ENCODE assay signal across 25 cellular contexts in the genomic region with DNA sequence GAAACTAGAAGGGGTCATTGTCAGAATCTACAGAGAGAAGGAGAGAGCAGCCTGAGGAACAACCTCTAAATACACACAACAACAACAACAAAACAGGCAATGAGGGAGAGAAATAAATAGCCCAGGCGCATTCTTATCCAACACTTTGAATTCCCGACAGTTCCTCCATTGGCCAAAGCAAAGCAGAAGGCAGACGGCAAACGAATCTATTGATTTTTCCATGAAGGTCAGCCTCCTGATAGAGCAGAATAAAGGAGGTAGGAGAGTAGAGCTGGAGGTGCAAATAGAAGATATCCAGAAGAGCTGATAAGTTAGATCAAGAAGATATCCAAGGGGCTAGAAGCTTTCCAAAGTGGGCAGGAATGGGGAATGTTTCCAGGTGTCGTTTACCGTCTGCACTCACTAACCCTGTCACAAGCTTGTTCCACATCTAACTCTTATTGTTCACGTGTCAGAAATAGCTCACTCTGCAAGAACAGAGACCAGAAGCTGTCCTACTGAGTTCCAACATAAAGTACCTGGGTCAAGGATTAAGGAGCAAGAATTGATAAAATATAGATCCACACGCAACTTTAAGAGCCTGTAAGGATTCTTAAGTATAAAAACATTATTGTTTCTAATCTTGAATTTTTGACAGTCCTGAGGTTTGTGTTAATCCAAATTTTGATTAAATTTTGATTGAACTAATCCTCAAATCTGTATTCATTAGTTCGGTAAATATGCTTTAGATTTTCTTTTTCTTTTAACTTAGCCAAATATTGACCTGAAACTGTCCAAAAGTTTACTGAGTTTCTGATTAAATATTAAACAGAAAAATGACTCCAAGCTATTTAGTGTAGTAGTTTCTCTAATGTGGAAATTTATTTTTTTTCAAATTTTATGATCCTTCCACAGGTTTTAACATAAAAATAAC. TPM values are rescaled to one million over a fixed set of nuclear protein-coding genes. Genes with fewer than 3 reads are reported as not detected.
"Had no signal": no experiment of that assay in that cellular context is flagged by ENCODE, and none has a peak within 500 bp of the region (broad histone marks: within the 10 kb centered on the region; RNA-seq: fewer than 3 reads in every experiment).

No MANE protein-coding gene starts in this region.

- H3K27me3 ChIP-seq: breast epithelium, foreskin keratinocyte, right atrium auricular region, transverse colon, vagina had no signal

- FAIRE-seq: keratinocyte had no signal

- H3K4me1 Mint-ChIP-seq: activated naive CD4-positive, alpha-beta T cell treated with anti-CD3 and anti-CD28 coated beads, Interleukin-2, amount 10 ng/mL, durations not matched to agents 7 days and 5 days; activated naive CD8-positive, alpha-beta T cell treated with anti-CD3 and anti-CD28 coated beads, Interleukin-2, amount 50 U/mL, for 24 hours; naive B cell had no signal

- H3K9me3 ChIP-seq: breast epithelium, left ventricle myocardium inferior, mucosa of descending colon, prostate gland, right atrium auricular region, transverse colon, vagina had no signal

- H3K36me3 Mint-ChIP-seq: activated naive CD4-positive, alpha-beta T cell treated with anti-CD3 and anti-CD28 coated beads, Interleukin-2, amount 10 ng/mL, durations not matched to agents 7 days and 5 days; naive B cell had no signal

- H3K27me3 Mint-ChIP-seq: activated naive CD4-positive, alpha-beta T cell treated with anti-CD3 and anti-CD28 coated beads, Interleukin-2, amount 10 ng/mL, durations not matched to agents 7 days and 5 days; activated naive CD8-positive, alpha-beta T cell treated with anti-CD3 and anti-CD28 coated beads, Interleukin-2, amount 50 U/mL, for 24 hours; effector memory CD8-positive, alpha-beta T cell; naive B cell had no signal

- DNase-seq: activated CD4-positive, alpha-beta T cell treated with anti-CD3 and anti-CD28 coated beads, Interleukin-2, amount 50 U/mL, for 1 hour; activated CD4-positive, CD25-positive, alpha-beta regulatory T cell treated with anti-CD3 and anti-CD28 coated beads, Interleukin-2, amount 50 U/mL, for 72 hours; activated CD8-positive, alpha-beta memory T cell treated with anti-CD3 and anti-CD28 coated beads, Interleukin-2, amount 50 U/mL, for 4 hours; activated naive CD4-positive, alpha-beta T cell treated with anti-CD3 and anti-CD28 coated beads, Interleukin-2, amount 10 ng/mL, durations not matched to agents 7 days and 5 days; activated naive CD8-positive, alpha-beta T cell treated with anti-CD3 and anti-CD28 coated beads, Interleukin-2, amount 50 U/mL, for 24 hours; activated T-cell treated with anti-CD3 and anti-CD28 coated beads, Interleukin-2, amount 50 U/mL, for 4 hours; aorta; dermis blood vessel endothelial cell; effector memory CD8-positive, alpha-beta T cell; foreskin keratinocyte; glutamatergic neuron; hippocampal formation; left ventricle myocardium inferior; mucosa of descending colon; naive B cell; nucleus accumbens; stimulated activated CD4-positive, alpha-beta T cell treated with anti-CD3 and anti-CD28 coated beads, Interleukin-2, amount 100 ng/mL, for 24 hours; stimulated activated naive CD8-positive, alpha-beta T cell treated with anti-CD3 and anti-CD28 coated beads, Interleukin-15, Interleukin-2, amounts not matched to agents 100 U/mL and 50 U/mL, for 24 hours; transverse colon had no signal

- H3K4me3 Mint-ChIP-seq: activated naive CD4-positive, alpha-beta T cell treated with anti-CD3 and anti-CD28 coated beads, Interleukin-2, amount 10 ng/mL, durations not matched to agents 7 days and 5 days; activated naive CD8-positive, alpha-beta T cell treated with anti-CD3 and anti-CD28 coated beads, Interleukin-2, amount 50 U/mL, for 24 hours; activated T-cell treated with anti-CD3 and anti-CD28 coated beads, Interleukin-2, amount 50 U/mL, for 4 hours; effector memory CD8-positive, alpha-beta T cell; naive B cell; T-helper 1 cell treated with Interleukin-12 subunit alpha and Interleukin-12 subunit beta and Interleukin-4 antibody, amounts not matched to agents 30 μg/mL and 1 μg/mL, for 36 hours had no signal

- H3K4me1 ChIP-seq: breast epithelium, foreskin keratinocyte, left ventricle myocardium inferior, prostate gland, right atrium auricular region, transverse colon, vagina had no signal

- H3K4me3 ChIP-seq: breast epithelium, left ventricle myocardium inferior, mucosa of descending colon, prostate gland, right atrium auricular region, transverse colon, vagina had no signal

- H3K27ac ChIP-seq: foreskin keratinocyte, left ventricle myocardium inferior, prostate gland, right atrium auricular region, transverse colon, vagina had no signal

- H3K27ac Mint-ChIP-seq: activated naive CD4-positive, alpha-beta T cell treated with anti-CD3 and anti-CD28 coated beads, Interleukin-2, amount 10 ng/mL, durations not matched to agents 7 days and 5 days; activated naive CD8-positive, alpha-beta T cell treated with anti-CD3 and anti-CD28 coated beads, Interleukin-2, amount 50 U/mL, for 24 hours; effector memory CD8-positive, alpha-beta T cell; T-helper 1 cell treated with Interleukin-12 subunit alpha and Interleukin-12 subunit beta and Interleukin-4 antibody, amounts not matched to agents 30 μg/mL and 1 μg/mL, for 36 hours had no signal

- H3K36me3 ChIP-seq: breast epithelium, left ventricle myocardium inferior, prostate gland, right atrium auricular region, transverse colon, vagina had no signal

RNA-seq across cellular contexts. Expression of gene PTN, which starts 45.7 kb away (rescaled TPM):
- total RNA-seq: activated T-cell treated with anti-CD3 and anti-CD28 coated beads, Interleukin-2, amount 50 U/mL, for 4 hours had no signal
- polyA plus RNA-seq: keratinocyte had no signal
